8 cellular contexts compared by ENCODE assay signal in the genomic region with DNA sequence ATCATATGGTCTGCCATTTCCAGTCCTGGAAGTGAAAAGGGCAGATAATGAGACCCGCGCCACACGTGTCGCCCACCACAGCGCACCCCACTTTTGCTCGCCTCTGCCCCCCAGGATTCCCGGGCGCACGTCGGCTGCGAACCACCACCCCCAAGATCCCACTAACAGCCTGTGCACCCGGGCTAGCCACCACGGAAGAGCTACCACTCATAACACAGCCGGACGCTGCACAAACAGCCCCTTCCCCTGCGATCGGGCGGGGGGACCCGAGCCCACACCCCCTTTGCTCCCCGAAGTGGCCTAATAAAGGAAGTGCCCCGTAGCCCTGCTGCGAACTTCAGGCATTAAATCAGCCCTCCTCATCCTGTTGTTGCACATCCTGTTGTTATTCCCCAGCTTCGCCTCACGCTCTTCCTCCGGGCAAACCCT. TPM values are rescaled to one million over a fixed set of nuclear protein-coding genes. Genes with fewer than 3 reads are reported as not detected.
A peak's percentile ranks its signal among the peaks of the same experiment; 100 is the strongest.
DNase-seq lines count a peak whose midpoint lies in the region; ATAC-seq and TF ChIP-seq lines count a peak whose summit lies in the region.

No MANE protein-coding gene starts in this region.

- POLR2A ChIA-PET in AG04449 (lab: Yijun Ruan, JAX): interaction anchor here (0.6 to 4.1 kb wide), 74 partner anchors 9 to 1761 kb away, joined by 3 to 54 read pairs (median 7); no protein-coding TSS in a partner anchor

- ATAC-seq in GM19328 (IDR thresholded peaks at IDR 0.05; ENCODE audit: unreplicated experiment): peak; percentile 6

- TF ChIP-seq CTCF in AG04449 (IDR thresholded peaks at IDR 0.05; ENCODE audit: insufficient read depth, low read length, missing control alignments): no peak

- no peak for DNase-seq in AG04449 (ENCODE audit: low read depth, low spot score)
- DNase-seq in Kasumi-1 (lab: John Stamatoyannopoulos, UW): peak; percentile 85 to 88
- DNase-seq in middle frontal gyrus (ENCODE audit: extremely low spot score, low spot score): no peak
- DNase-seq in SW480 (ENCODE audit: low spot score): no peak
- DNase-seq in SHP77 (lab: John Stamatoyannopoulos, UW): no peak

- CTCF ChIA-PET in AG04449 (lab: Yijun Ruan, JAX): interaction anchor here (1.0 to 1.5 kb wide), 5 partner anchors 10 to 560 kb away, joined by 3 to 4 read pairs (median 3); no protein-coding TSS in a partner anchor

- H3K4me3 ChIP-seq in AG04449 (ENCODE audit: low read depth, low read length): peak overlapping the region; percentile 93
- peak overlapping the region; percentile 98 for H3K4me3 ChIP-seq in mononuclear cell (ENCODE audit: low read length)

- peaks cover 36% of the 10 kb centered on the region for H3K4me1 ChIP-seq in mononuclear cell (ENCODE audit: insufficient read depth, low read length)

- peak overlapping the region; percentile 93 for H3K27ac ChIP-seq in cingulate gyrus (ENCODE audit: low read depth, low read length)

- H3K27me3 ChIP-seq in mononuclear cell (ENCODE audit: insufficient read depth, low read length): no peaks in the 10 kb centered on the region

- no peaks in the 10 kb centered on the region for H3K9me3 ChIP-seq in mononuclear cell (ENCODE audit: low read depth, low read length)

RNA-seq across cellular contexts. Expression of gene CITED2, which starts 0.5 kb away (rescaled TPM):
- 114 TPM for total RNA-seq in mononuclear cell

Comparison
In these comparisons a context has a peak if more than half of its experiments do, and no peak if none do; other contexts are left out.
1. DNase-seq: peak in Kasumi-1 (2 of 2); none in AG04449 (single experiment), middle frontal gyrus (single experiment), SW480 (single experiment) and SHP77 (0 of 2).